ENCODE assay signal across 20 cellular contexts in genomic region chr22:50699001-50699753, GRCh38. TPM values are rescaled to one million over a fixed set of nuclear protein-coding genes. Genes with fewer than 3 reads are reported as not detected.
DNase-seq lines count a peak whose midpoint lies in the region; ATAC-seq, FAIRE-seq and TF ChIP-seq lines count a peak whose summit lies in the region.
"Had no signal": no experiment of that assay in that cellular context is flagged by ENCODE, and none has a peak within 500 bp of the region (broad histone marks: within the 10 kb centered on the region; RNA-seq: fewer than 3 reads in every experiment).

No MANE protein-coding gene starts in this region.

- no peak overlapping the region for H3K4me3 Mint-ChIP-seq in CD14-positive monocyte
- H3K4me3 Mint-ChIP-seq in CD4-positive, alpha-beta memory T cell = no peak overlapping the region
- H3K4me3 Mint-ChIP-seq: activated T-cell treated with anti-CD3 and anti-CD28 coated beads, Interleukin-2, amount 50 U/mL, for 4 hours had no signal

- no peaks in the 10 kb centered on the region for H3K9me3 ChIP-seq in CD4-positive, alpha-beta memory T cell (ENCODE audit: control insufficient read depth in 1 of 2, low read length in 2 of 2)
- H3K9me3 ChIP-seq: psoas muscle had no signal

- POLR2A ChIA-PET in CD4-positive, alpha-beta memory T cell (lab: Charles Lee; ENCODE audit: partially characterized antibody) = no interaction called here

- peak overlapping the region; percentile 46 for H3K27ac ChIP-seq in layer of hippocampus (ENCODE audit: low read depth, low read length)
- no peak overlapping the region for H3K27ac ChIP-seq in CD4-positive, alpha-beta memory T cell (ENCODE audit: low read depth, low read length)
- H3K27ac ChIP-seq: psoas muscle had no signal

- no peaks in the 10 kb centered on the region for H3K9me3 Mint-ChIP-seq in CD14-positive monocyte
- H3K9me3 Mint-ChIP-seq in CD4-positive, alpha-beta memory T cell = no peaks in the 10 kb centered on the region
- H3K9me3 Mint-ChIP-seq: activated T-cell treated with anti-CD3 and anti-CD28 coated beads, Interleukin-2, amount 50 U/mL, for 4 hours had no signal

- H3K36me3 Mint-ChIP-seq in CD14-positive monocyte = no peaks in the 10 kb centered on the region
- no peaks in the 10 kb centered on the region for H3K36me3 Mint-ChIP-seq in CD4-positive, alpha-beta memory T cell

- no peaks in the 10 kb centered on the region for H3K4me1 Mint-ChIP-seq in CD14-positive monocyte
- peaks cover 9 to 23% (median 11%) of the 10 kb centered on the region in 4 donors for H3K4me1 Mint-ChIP-seq in CD4-positive, alpha-beta memory T cell

- peaks cover 11% of the 10 kb centered on the region for H3K4me1 ChIP-seq in CD4-positive, alpha-beta memory T cell (ENCODE audit: insufficient read depth, low read length)

- no peak overlapping the region for H3K27ac Mint-ChIP-seq in CD14-positive monocyte
- H3K27ac Mint-ChIP-seq in CD4-positive, alpha-beta memory T cell = no peak overlapping the region

- H3K27me3 Mint-ChIP-seq in CD14-positive monocyte (ENCODE audit: low read depth in 3 of 3) = no peaks in the 10 kb centered on the region
- peaks cover 0 to 2% of the 10 kb centered on the region in 2 donors for H3K27me3 Mint-ChIP-seq in CD4-positive, alpha-beta memory T cell

- ATAC-seq in GM18858 (IDR thresholded peaks at IDR 0.05; ENCODE audit: unreplicated experiment) (no peak), GM21529 (IDR thresholded peaks at IDR 0.05; ENCODE audit: unreplicated experiment) (no peak), GM19467 (IDR thresholded peaks at IDR 0.05; ENCODE audit: unreplicated experiment) (no peak)
- ATAC-seq: activated T-cell treated with anti-CD3 and anti-CD28 coated beads, Interleukin-2, amount 50 U/mL, for 4 hours; stimulated activated naive CD8-positive, alpha-beta T cell treated with anti-CD3 and anti-CD28 coated beads, Interleukin-15, Interleukin-2, amounts not matched to agents 100 U/mL and 50 U/mL, for 24 hours had no signal

- TF ChIP-seq CTCF in CD14-positive monocyte (IDR thresholded peaks at IDR 0.05) (no peak), bronchial epithelial cell (IDR thresholded peaks at IDR 0.05; ENCODE audit: insufficient read depth, low read length, severe bottlenecking) (no peak)

- no peak overlapping the region for H3K4me3 ChIP-seq in bronchial epithelial cell (ENCODE audit: low read depth, low read length)
- H3K4me3 ChIP-seq in CD4-positive, alpha-beta memory T cell (ENCODE audit: low read length in 2 of 2) = no peak overlapping the region
- H3K4me3 ChIP-seq: psoas muscle had no signal

- H3K27me3 ChIP-seq in bronchial epithelial cell (ENCODE audit: control insufficient read depth, insufficient read depth, low read length) (no peaks in the 10 kb centered on the region), layer of hippocampus (ENCODE audit: control insufficient read depth, insufficient read depth, low read length) (no peaks in the 10 kb centered on the region)
- H3K27me3 ChIP-seq in CD4-positive, alpha-beta memory T cell (ENCODE audit: insufficient read depth, low read length) = no peaks in the 10 kb centered on the region

- peak; percentile 52 for FAIRE-seq in bronchial epithelial cell (lab: Jason Lieb, UNC)
- FAIRE-seq: G401.6, GM12891 had no signal

- intact Hi-C loops in CD14-positive monocyte (cut with micrococcal nuclease) = no loop called here
- intact Hi-C loops in posterior vena cava (cut with DNase I) = no loop called here
- intact Hi-C loops in CD4-positive, alpha-beta memory T cell (cut with micrococcal nuclease) = no loop called here

- peaks cover 1% of the 10 kb centered on the region for H3K36me3 ChIP-seq in bronchial epithelial cell (ENCODE audit: control insufficient read depth, insufficient read depth, low read length)
- no peaks in the 10 kb centered on the region for H3K36me3 ChIP-seq in CD4-positive, alpha-beta memory T cell (ENCODE audit: insufficient read depth, low read length)

- CTCF ChIA-PET in CD4-positive, alpha-beta memory T cell (lab: Charles Lee; ENCODE audit: partially characterized antibody) = no interaction called here

- DNase-seq in CD14-positive monocyte (ENCODE audit: low spot score) = peak; percentile 45
- DNase-seq in bronchial epithelial cell (ENCODE audit: low read depth) = no peak
- DNase-seq in posterior vena cava (ENCODE audit: low spot score) = peak; percentile 69
- no peak for DNase-seq in CD4-positive, alpha-beta memory T cell
- DNase-seq: activated CD4-positive, alpha-beta T cell treated with anti-CD3 and anti-CD28 coated beads, Interleukin-2, amount 50 U/mL, for 48 hours; activated T-cell treated with anti-CD3 and anti-CD28 coated beads, Interleukin-2, amount 50 U/mL, for 4 hours; cortex of kidney; islet precursor cell; NCI-H1105 treated with DMSO at 0.1 percent for 48 hours; stimulated activated CD4-positive, alpha-beta T cell treated with anti-CD3 and anti-CD28 coated beads, Interleukin-15, amount 100 ng/mL, for 24 hours; stimulated activated naive CD8-positive, alpha-beta T cell treated with anti-CD3 and anti-CD28 coated beads, Interleukin-15, Interleukin-2, amounts not matched to agents 100 U/mL and 50 U/mL, for 24 hours had no signal

RNA-seq across cellular contexts. Expression of gene SHANK3, which starts 26.6 kb away (rescaled TPM):
- not detected for polyA plus RNA-seq in CD14-positive monocyte
- total RNA-seq in bronchial epithelial cell (0.79 and 0.90 TPM in 2 replicates), posterior vena cava (10 to 100 TPM; 24.2 to 34.4 TPM)
- not detected for total RNA-seq in CD4-positive, alpha-beta memory T cell
- polyA plus RNA-seq in CD4-positive, alpha-beta memory T cell = not detected

RNA-seq across cellular contexts. Expression of gene ACR, which starts 38.8 kb away (rescaled TPM):
- not detected for polyA plus RNA-seq in CD14-positive monocyte
- total RNA-seq in bronchial epithelial cell (not detected in 2 replicates), posterior vena cava (1 to 10 TPM in 1 of 2 donors, under 1 TPM in 1; 0.65 to 2.6 TPM)
- total RNA-seq in CD4-positive, alpha-beta memory T cell = not detected
- polyA plus RNA-seq in CD4-positive, alpha-beta memory T cell = not detected
- total RNA-seq: activated T-cell treated with anti-CD3 and anti-CD28 coated beads, Interleukin-2, amount 50 U/mL, for 4 hours; H7; RPMI7951 had no signal

Comparison
In these comparisons a context has a peak if more than half of its experiments do, and no peak if none do; other contexts are left out.
1. DNase-seq: peak in CD14-positive monocyte (single experiment) and posterior vena cava (single experiment); none in bronchial epithelial cell (single experiment) and CD4-positive, alpha-beta memory T cell (0 of 5).
2. RNA of gene SHANK3, which starts 26.6 kb away (total RNA-seq): 24.2 to 34.4 TPM in posterior vena cava; 0.79 to 0.90 TPM in bronchial epithelial cell and not detected in CD4-positive, alpha-beta memory T cell; every median in the first group is over 10 times any median in the second.